In the genomic region with DNA sequence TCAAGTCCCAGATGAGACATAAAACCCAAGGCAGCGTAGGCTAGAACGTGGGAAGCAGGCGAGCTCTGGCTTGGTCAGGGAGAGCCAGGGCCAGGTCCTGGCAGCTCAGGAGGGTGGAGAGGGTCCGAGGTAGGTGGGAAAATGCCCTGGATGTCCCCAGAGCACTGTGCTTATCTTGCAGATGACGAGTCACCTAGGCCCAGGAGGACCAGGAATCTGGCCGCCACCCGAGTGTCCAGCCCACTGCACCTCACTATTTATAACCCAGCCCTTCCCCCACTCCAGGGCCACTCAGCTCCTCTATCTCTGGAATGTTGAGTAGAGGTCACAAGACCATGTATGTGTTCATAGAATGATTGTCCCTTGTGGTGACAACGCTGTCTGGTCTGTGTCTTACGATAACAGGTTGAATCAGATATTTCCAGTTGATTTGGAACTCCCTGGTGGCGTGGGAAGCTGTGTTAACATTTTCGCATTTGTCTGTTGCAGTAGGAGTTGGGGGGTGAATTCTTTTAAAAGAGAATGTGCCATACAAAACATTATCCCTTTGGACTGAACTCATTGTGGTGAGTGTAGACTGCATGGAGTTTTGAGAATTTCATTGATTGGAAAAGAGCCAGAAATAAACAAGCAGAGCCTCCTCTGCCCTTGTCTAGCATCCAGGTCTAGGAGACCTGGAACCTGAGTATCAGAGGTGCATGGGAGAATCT, we compare ENCODE assay signal across 22 cellular contexts. TPM values are rescaled to one million over a fixed set of nuclear protein-coding genes. Genes with fewer than 3 reads are reported as not detected.
A peak's percentile ranks its signal among the peaks of the same experiment; 100 is the strongest.
DNase-seq lines count a peak whose midpoint lies in the region; ATAC-seq, FAIRE-seq and TF ChIP-seq lines count a peak whose summit lies in the region.
"Had no signal": no experiment of that assay in that cellular context is flagged by ENCODE, and none has a peak within 500 bp of the region (broad histone marks: within the 10 kb centered on the region; RNA-seq: fewer than 3 reads in every experiment).

No MANE protein-coding gene starts in this region.

- peak overlapping the region; percentile 21; the same call in 1 of the 2 replicates for H2BK12ac ChIP-seq in H1 (ENCODE audit: low read depth, low read length)

- H3K27me3 Mint-ChIP-seq in activated naive CD8-positive, alpha-beta T cell treated with anti-CD3 and anti-CD28 coated beads for 36 hours: no peaks in the 10 kb centered on the region
- H3K27me3 Mint-ChIP-seq: activated naive CD8-positive, alpha-beta T cell treated with anti-CD3 and anti-CD28 coated beads, Interleukin-2, amount 10 ng/mL, durations not matched to agents 7 days and 5 days; progenitor cell of endocrine pancreas had no signal

- ATAC-seq in left lobe of liver (no peak), GM18907 (IDR thresholded peaks at IDR 0.05; ENCODE audit: unreplicated experiment) (no peak)
- ATAC-seq: effector memory CD8-positive, alpha-beta T cell; natural killer cell; stimulated activated effector memory CD8-positive, alpha-beta T cell treated with anti-CD3 and anti-CD28 coated beads, Interleukin-12 subunit alpha, Interleukin-12 subunit beta, amount 100 ng/mL, for 72 hours had no signal

- H3K23ac ChIP-seq in H1 (ENCODE audit: insufficient read length): no peak overlapping the region

- POLR2A ChIA-PET in H1 (lab: Charles Lee; ENCODE audit: partially characterized antibody): interaction anchor here (1.2 kb wide), 1 partner anchor 10 kb away, joined by 5 read pairs; no protein-coding TSS in a partner anchor

- 0 out of 2 replicates have a peak overlapping the region, but pooled peaks have one; percentile 23 for H3K27ac ChIP-seq in H1 (ENCODE audit: low read depth, low read length)
- H3K27ac ChIP-seq: uterus had no signal

- H2AK5ac ChIP-seq in H1 (ENCODE audit: low read depth, low read length): no peak overlapping the region

- no peak overlapping the region for H3K56ac ChIP-seq in H1 (replicated peaks; ENCODE audit: insufficient read length, low read depth, low read length)

- H3K79me1 ChIP-seq in H1 (ENCODE audit: low read depth, low read length): no peaks in the 10 kb centered on the region

- H3K27ac Mint-ChIP-seq in activated naive CD8-positive, alpha-beta T cell treated with anti-CD3 and anti-CD28 coated beads for 36 hours: no peak overlapping the region
- H3K27ac Mint-ChIP-seq: activated naive CD8-positive, alpha-beta T cell treated with anti-CD3 and anti-CD28 coated beads, Interleukin-2, amount 10 ng/mL, durations not matched to agents 7 days and 5 days; effector memory CD8-positive, alpha-beta T cell; progenitor cell of endocrine pancreas; stimulated activated effector memory CD8-positive, alpha-beta T cell treated with anti-CD3 and anti-CD28 coated beads, Interleukin-12 subunit alpha, Interleukin-12 subunit beta, amount 100 ng/mL, for 72 hours had no signal

- no peak overlapping the region for H4K91ac ChIP-seq in H1 (replicated peaks; ENCODE audit: insufficient read length, low read length)

- no peak overlapping the region for H3K9ac ChIP-seq in H1 (replicated peaks in 1 of 4; ENCODE audit: extremely low read depth in 1 of 4, low read depth in 3 of 4, low read length in 3 of 4)

- H3K36me3 Mint-ChIP-seq in activated naive CD8-positive, alpha-beta T cell treated with anti-CD3 and anti-CD28 coated beads for 36 hours: peaks cover 11% of the 10 kb centered on the region
- H3K36me3 Mint-ChIP-seq: natural killer cell; stimulated activated effector memory CD8-positive, alpha-beta T cell treated with anti-CD3 and anti-CD28 coated beads, Interleukin-12 subunit alpha, Interleukin-12 subunit beta, amount 100 ng/mL, for 72 hours had no signal

- 83% methylated on average over 11 of the region's 11 CpGs; no CpG with 5 or more reads in 1 of the 2 experiments for WGBS in H1 (ENCODE audit: extremely low coverage in 1 of 2, insufficient coverage in 1 of 2, insufficient read length in 1 of 2, insufficient replicate concordance in 2 of 2, low coverage in 1 of 2, low lambda C conversion rate in 2 of 2, missing lambda C conversion rate in 1 of 2), 2 experiments

- H2BK20ac ChIP-seq in H1 (ENCODE audit: low read length): no peak overlapping the region

- DNase-seq in A172 (ENCODE audit: low spot score) (peak; percentile 30), HUDEP-2 (lab: John Stamatoyannopoulos, UW; ENCODE audit: unreplicated experiment in 76 of 76) (peak in 63 of 76 experiments; percentile 1 to 87 (median 31)), H1 (ENCODE audit: low read depth in 1 of 2, low spot score in 2 of 2) (no peak), left lobe of liver (ENCODE audit: low spot score) (peak; percentile 26), NCI-H187 treated with DMSO at 0.1 percent for 48 hours (lab: John Stamatoyannopoulos, UW) (no peak), NCI-H524 treated with DMSO at 0.1 percent for 48 hours (lab: John Stamatoyannopoulos, UW) (no peak)
- no peak for DNase-seq in activated naive CD8-positive, alpha-beta T cell treated with anti-CD3 and anti-CD28 coated beads for 36 hours
- DNase-seq: activated CD4-positive, CD25-positive, alpha-beta regulatory T cell treated with anti-CD3 and anti-CD28 coated beads, Interleukin-2, amount 50 U/mL, for 72 hours; activated naive CD8-positive, alpha-beta T cell treated with anti-CD3 and anti-CD28 coated beads, Interleukin-2, amount 10 ng/mL, durations not matched to agents 7 days and 5 days; CD4-positive, CD25-positive, alpha-beta regulatory T cell; DMS153; effector memory CD8-positive, alpha-beta T cell; GDM1; HCEC 1CT; natural killer cell; NCI-H1694 treated with DMSO at 0.1 percent for 48 hours; NCI-H748 treated with DMSO at 0.1 percent for 48 hours had no signal

- peaks cover 33% of the 10 kb centered on the region for H3K4me1 Mint-ChIP-seq in activated naive CD8-positive, alpha-beta T cell treated with anti-CD3 and anti-CD28 coated beads for 36 hours

- TF ChIP-seq EP300 in H1 (IDR thresholded peaks at IDR 0.05; ENCODE audit: borderline replicate concordance in 1 of 2, low read depth in 2 of 2, low read length in 2 of 2): no peak

- H3K4me3 ChIP-seq in H1 (ENCODE audit: extremely low read depth in 1 of 4, insufficient read depth in 2 of 4, low read depth in 3 of 4, low read length in 4 of 4): no peak overlapping the region
- H3K4me3 ChIP-seq: uterus had no signal

- H2AFZ ChIP-seq in H1 (ENCODE audit: low read length): no peak overlapping the region

- no peak overlapping the region for H2BK5ac ChIP-seq in H1 (ENCODE audit: low read depth, low read length)

- no peak overlapping the region for H3K4me3 Mint-ChIP-seq in activated naive CD8-positive, alpha-beta T cell treated with anti-CD3 and anti-CD28 coated beads for 36 hours
- H3K4me3 Mint-ChIP-seq: activated naive CD8-positive, alpha-beta T cell treated with anti-CD3 and anti-CD28 coated beads, Interleukin-2, amount 10 ng/mL, durations not matched to agents 7 days and 5 days; CD4-positive, CD25-positive, alpha-beta regulatory T cell; effector memory CD8-positive, alpha-beta T cell; natural killer cell; stimulated activated effector memory CD8-positive, alpha-beta T cell treated with anti-CD3 and anti-CD28 coated beads, Interleukin-12 subunit alpha, Interleukin-12 subunit beta, amount 100 ng/mL, for 72 hours had no signal

- H4K20me1 ChIP-seq in H1 (replicated peaks in 1 of 2; ENCODE audit: control insufficient read depth in 1 of 2, insufficient read depth in 2 of 2, low read length in 2 of 2): no peaks in the 10 kb centered on the region

- H3K18ac ChIP-seq in H1 (ENCODE audit: extremely low read depth, low read length): no peak overlapping the region

- TF ChIP-seq RAD21 in H1 (IDR thresholded peaks at IDR 0.05 in 1 of 2, conservative IDR thresholded peaks at IDR 0.05 in 1 of 2; ENCODE audit: low read depth in 2 of 2, low read length in 2 of 2): no peak

- no peak overlapping the region for H4K5ac ChIP-seq in H1 (ENCODE audit: insufficient read length, low read depth, low read length)

- no peak overlapping the region for H3K14ac ChIP-seq in H1 (ENCODE audit: insufficient read length)

- no peaks in the 10 kb centered on the region for H3K27me3 ChIP-seq in H1 (replicated peaks in 1 of 4; ENCODE audit: control insufficient read depth in 3 of 4, extremely low read depth in 1 of 4, insufficient read depth in 3 of 4, low read length in 3 of 4)
- H3K27me3 ChIP-seq: uterus had no signal

- H3K23me2 ChIP-seq in H1 (ENCODE audit: low read depth, low read length): no peaks in the 10 kb centered on the region

- TF ChIP-seq POLR2A in H1 (IDR thresholded peaks at IDR 0.05; ENCODE audit: control extremely low read depth in 1 of 2, low read depth in 2 of 2, low read length in 2 of 2): no peak

- H3K4me1 ChIP-seq in H1 (replicated peaks in 1 of 4; ENCODE audit: control insufficient read depth in 3 of 4, insufficient read depth in 4 of 4, low read length in 3 of 4): peaks cover 2 to 8% (median 5%) of the 10 kb centered on the region in 4 experiments; a peak in 5 of 7 replicates

- H3K79me2 ChIP-seq in H1 (ENCODE audit: control insufficient read depth in 1 of 2, insufficient read depth in 2 of 2, low read length in 2 of 2): no peaks in the 10 kb centered on the region

- H3K4me2 ChIP-seq in H1 (ENCODE audit: insufficient read depth in 1 of 2, low read depth in 2 of 2, low read length in 2 of 2): no peak overlapping the region

- no peaks in the 10 kb centered on the region; a peak in 1 of 4 replicates for H3K9me3 ChIP-seq in H1 (ENCODE audit: insufficient read depth in 2 of 2, low read depth in 1 of 2, low read length in 1 of 2)
- H3K9me3 ChIP-seq: uterus had no signal

- H4K8ac ChIP-seq in H1 (ENCODE audit: extremely low read depth, insufficient read depth, low read length): no peak overlapping the region

- no peak overlapping the region for H2BK120ac ChIP-seq in H1 (replicated peaks; ENCODE audit: low read depth, low read length)

- H2BK15ac ChIP-seq in H1 (ENCODE audit: low read length): no peak overlapping the region

- no peaks in the 10 kb centered on the region for H3K36me3 ChIP-seq in H1 (ENCODE audit: control insufficient read depth in 2 of 4, insufficient read depth in 4 of 4, low read length in 3 of 4)
- H3K36me3 ChIP-seq: uterus had no signal

- CTCF ChIA-PET in H1 (lab: Charles Lee; ENCODE audit: partially characterized antibody): no interaction called here

- no peak for FAIRE-seq in H1 (lab: Jason Lieb, UNC)
- FAIRE-seq: GM18507 had no signal

- no peak for TF ChIP-seq CTCF in H1 (IDR thresholded peaks at IDR 0.05; ENCODE audit: control extremely low read depth in 1 of 3, insufficient read depth in 1 of 3, low read depth in 1 of 3, low read length in 3 of 3)

- peaks cover 16% of the 10 kb centered on the region for H3K9me3 Mint-ChIP-seq in activated naive CD8-positive, alpha-beta T cell treated with anti-CD3 and anti-CD28 coated beads for 36 hours
- H3K9me3 Mint-ChIP-seq: effector memory CD8-positive, alpha-beta T cell; natural killer cell had no signal

- no peak overlapping the region for H3K4ac ChIP-seq in H1 (replicated peaks; ENCODE audit: insufficient read length, low read depth, low read length)

RNA-seq across cellular contexts. Expression of gene EMILIN2, which starts 47.5 kb away (rescaled TPM):
- total RNA-seq in A172 (2014; rRNA removed; shearing (Covaris generic)): 1.7 and 4.3 TPM in 2 replicates
- 7.4 and 7.5 TPM in 2 replicates for total RNA-seq in H1 (2021; fragmentation: NEBNext Ultra II Directional; extraction: Animal tissue kit (Norgen Biotek cat#: 25700))
- 6.0 and 8.1 TPM in 2 replicates for polyA plus RNA-seq in H1 (2011; rRNA removed)
- 8.1 TPM for polyA plus RNA-seq in H1 (2011; cell fraction: cytosol; rRNA removed)
- polyA plus RNA-seq in H1 (2011; cell fraction: nucleus; rRNA removed): 16.5 TPM
- 5.2 to 7.4 TPM (median 6.3 TPM) in 4 replicates for polyA plus RNA-seq in H1 (2012, experiment 1 of 2)
- polyA plus RNA-seq in H1 (2012, experiment 2 of 2): 4.9 TPM
- 5.3 TPM for polyA plus RNA-seq in H1 (2013, experiment 1 of 2)
- 3.7 TPM for polyA plus RNA-seq in H1 (2013, experiment 2 of 2)
- 1.8 and 2.9 TPM in 2 replicates for polyA minus RNA-seq in H1 (2011; rRNA and poly(A)+ RNA removed)
- 6.0 TPM for polyA minus RNA-seq in H1 (2011; cell fraction: cytosol; rRNA and poly(A)+ RNA removed)
- 13.4 TPM for polyA minus RNA-seq in H1 (2011; cell fraction: nucleus; rRNA and poly(A)+ RNA removed)
- 0.53 TPM for total RNA-seq in left lobe of liver
- total RNA-seq in activated naive CD8-positive, alpha-beta T cell treated with anti-CD3 and anti-CD28 coated beads for 36 hours: 10 to 100 TPM; 26.3 to 30.2 TPM

Comparison
In these comparisons a context has a peak if more than half of its experiments do, and no peak if none do; other contexts are left out.
1. DNase-seq: peak in A172 (single experiment), HUDEP-2 (63 of 76) and left lobe of liver (single experiment); none in H1 (0 of 2), NCI-H187 treated with DMSO at 0.1 percent for 48 hours (single experiment), activated naive CD8-positive, alpha-beta T cell treated with anti-CD3 and anti-CD28 coated beads for 36 hours (single experiment) and NCI-H524 treated with DMSO at 0.1 percent for 48 hours (single experiment).